In the genomic region with DNA sequence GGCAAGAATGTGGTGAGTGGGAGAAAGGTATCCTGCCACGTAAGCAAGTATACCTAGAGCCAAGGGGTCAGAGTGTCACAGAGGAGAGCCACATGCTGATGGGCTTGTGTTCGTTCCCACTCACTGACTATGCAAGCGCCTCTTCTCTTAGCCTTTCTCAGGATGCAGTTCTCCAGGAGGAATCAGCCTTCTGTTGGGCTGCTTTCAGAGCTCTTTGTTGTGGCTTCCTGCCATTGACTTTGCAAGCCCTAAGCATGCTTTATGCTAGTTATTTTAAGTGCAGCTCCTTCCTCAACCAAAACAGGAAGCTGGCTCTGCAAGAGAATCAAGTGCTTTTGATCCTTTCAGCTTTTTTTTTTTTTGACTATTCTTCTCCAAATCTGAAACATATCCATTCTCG, we compare ENCODE assay signal across 9 cellular contexts.
A peak's percentile ranks its signal among the peaks of the same experiment; 100 is the strongest.
DNase-seq lines count a peak whose midpoint lies in the region; ATAC-seq, FAIRE-seq and TF ChIP-seq lines count a peak whose summit lies in the region.
"Had no signal": no experiment of that assay in that cellular context is flagged by ENCODE, and none has a peak within 500 bp of the region (broad histone marks: within the 10 kb centered on the region; RNA-seq: fewer than 3 reads in every experiment).

No MANE protein-coding gene starts in this region.

- H3K27me3 Mint-ChIP-seq in activated CD8-positive, alpha-beta T cell treated with anti-CD3 and anti-CD28 coated beads for 36 hours: no peaks in the 10 kb centered on the region

- no peak for FAIRE-seq in HepG2 (lab: Jason Lieb, UNC)

- no peak overlapping the region for H3K4me3 Mint-ChIP-seq in activated CD8-positive, alpha-beta T cell treated with anti-CD3 and anti-CD28 coated beads for 36 hours

- TF ChIP-seq EP300 in HepG2 (IDR thresholded peaks at IDR 0.05; ENCODE audit: low read depth in 2 of 2, low read length in 2 of 2): no peak
- TF ChIP-seq EP300 in HepG2 (CRISPR knock-in tag; IDR thresholded peaks at IDR 0.05; ENCODE audit: borderline replicate concordance): no peak

- H2AFZ ChIP-seq in HepG2 (ENCODE audit: low read length): no peak overlapping the region

- in situ Hi-C loops in HepG2 (cut with HindIII; ENCODE audit: extremely low pct_ligation_motif_present, low pct_unique_long_range_greater_than_20kb): no loop called here

- H3K36me3 ChIP-seq in right lobe of liver (peaks cover 0 to 18% (median 0%) of the 10 kb centered on the region in 4 donors), HepG2 (replicated peaks in 1 of 2; ENCODE audit: control insufficient read depth in 1 of 2, insufficient read depth in 2 of 2, low read length in 2 of 2) (peaks cover 3 to 26% of the 10 kb centered on the region in 2 experiments; a peak in 4 of 5 replicates), thyroid gland (no peaks in the 10 kb centered on the region)

- no peak overlapping the region for H3K9ac ChIP-seq in HepG2 (ENCODE audit: insufficient read depth, low read depth, low read length)

- H4K20me1 ChIP-seq in HepG2 (ENCODE audit: insufficient read depth, low read length): no peaks in the 10 kb centered on the region

- CTCF ChIA-PET in HepG2 (lab: Yijun Ruan, JAX; ENCODE audit: low intra/inter-chr PET ratio, low total read pairs): no interaction called here
- CTCF ChIA-PET in activated CD8-positive, alpha-beta T cell treated with anti-CD3 and anti-CD28 coated beads for 36 hours (lab: Charles Lee): interaction anchor here (1.2 kb wide), 1 partner anchor 43 kb away, joined by 3 read pairs; no protein-coding TSS in a partner anchor

- no peaks in the 10 kb centered on the region for H3K9me3 Mint-ChIP-seq in activated CD8-positive, alpha-beta T cell treated with anti-CD3 and anti-CD28 coated beads for 36 hours

- no peak for TF ChIP-seq RAD21 in HepG2 (CRISPR knock-in tag; IDR thresholded peaks at IDR 0.05)

- POLR2A ChIA-PET in HepG2 (lab: Yijun Ruan, JAX): no interaction called here
- POLR2A ChIA-PET in activated CD8-positive, alpha-beta T cell treated with anti-CD3 and anti-CD28 coated beads for 36 hours (lab: Charles Lee): interaction anchor here (0.6 to 0.7 kb wide), 2 partner anchors 18 to 197 kb away, joined by 3 to 4 read pairs; no protein-coding TSS in a partner anchor

- peak; percentile 62 to 75 (median 74) for ATAC-seq in right lobe of liver
- no peak for ATAC-seq in HepG2
- peak; percentile 61 for ATAC-seq in activated CD8-positive, alpha-beta T cell treated with anti-CD3 and anti-CD28 coated beads for 36 hours
- peak; percentile 67 to 89 for ATAC-seq in left cardiac atrium
- no peak for ATAC-seq in GM21515 (IDR thresholded peaks at IDR 0.05; ENCODE audit: unreplicated experiment)
- no peak for ATAC-seq in GM18520 (IDR thresholded peaks at IDR 0.05; ENCODE audit: unreplicated experiment)

- TF ChIP-seq CTCF in right lobe of liver (IDR thresholded peaks at IDR 0.05) (no peak), HepG2 (CRISPR knock-in tag; IDR thresholded peaks at IDR 0.05) (no peak), thyroid gland (IDR thresholded peaks at IDR 0.05) (no peak)
- TF ChIP-seq CTCF in activated CD8-positive, alpha-beta T cell treated with anti-CD3 and anti-CD28 coated beads for 36 hours (IDR thresholded peaks at IDR 0.05): no peak

- TF ChIP-seq POLR2A in right lobe of liver (IDR thresholded peaks at IDR 0.05): no peak
- no peak for TF ChIP-seq POLR2A in HepG2 (IDR thresholded peaks at IDR 0.05; ENCODE audit: insufficient read depth in 1 of 2, low read depth in 2 of 2, low read length in 2 of 2)
- no peak for TF ChIP-seq POLR2A in thyroid gland (IDR thresholded peaks at IDR 0.05)

- no peak overlapping the region for H3K4me2 ChIP-seq in HepG2 (ENCODE audit: low read depth, low read length)

- intact Hi-C loops in right lobe of liver (cut with DNase I) (no loop called here), HepG2 (cut with micrococcal nuclease; ENCODE audit: unreplicated experiment) (no loop called here), left cardiac atrium (cut with DNase I) (no loop called here), thyroid gland (cut with DNase I) (no loop called here)
- intact Hi-C loops in activated CD8-positive, alpha-beta T cell treated with anti-CD3 and anti-CD28 coated beads for 36 hours (cut with micrococcal nuclease): no loop called here

- WGBS in right lobe of liver (ENCODE audit: insufficient coverage, low coverage, low lambda C conversion rate, missing lambda C conversion rate): 30% methylated on average over 4 of the region's 4 CpGs
- 99% methylated on average over 4 of the region's 4 CpGs for WGBS in HepG2 (ENCODE audit: low lambda C conversion rate)
- WGBS in thyroid gland, 2 donors: 22 to 24% methylated on average over 4 of the region's 4 CpGs

- no peak overlapping the region for H3K4me3 ChIP-seq in right lobe of liver
- no peak overlapping the region for H3K4me3 ChIP-seq in HepG2 (replicated peaks in 1 of 3; ENCODE audit: insufficient read depth in 1 of 3, low read depth in 2 of 3, low read length in 3 of 3)
- no peak overlapping the region for H3K4me3 ChIP-seq in thyroid gland (replicated peaks in 1 of 3)

- H3K9me3 ChIP-seq in right lobe of liver (no peaks in the 10 kb centered on the region), HepG2 (ENCODE audit: low read length) (no peaks in the 10 kb centered on the region), thyroid gland (no peaks in the 10 kb centered on the region)

- no peaks in the 10 kb centered on the region for H3K4me1 ChIP-seq in right lobe of liver
- no peaks in the 10 kb centered on the region for H3K4me1 ChIP-seq in HepG2 (ENCODE audit: insufficient read depth, low read length)
- peaks cover 52 to 58% of the 10 kb centered on the region in 2 donors for H3K4me1 ChIP-seq in thyroid gland

- peaks cover 30% of the 10 kb centered on the region for H3K36me3 Mint-ChIP-seq in activated CD8-positive, alpha-beta T cell treated with anti-CD3 and anti-CD28 coated beads for 36 hours (ENCODE audit: low read depth)

- BruUV-seq in HepG2 (replicated peaks; lab: Mats Ljungman, UMichigan): no TSS peak

- peaks cover 49% of the 10 kb centered on the region for H3K4me1 Mint-ChIP-seq in activated CD8-positive, alpha-beta T cell treated with anti-CD3 and anti-CD28 coated beads for 36 hours (ENCODE audit: low read depth)

- peak overlapping the region; percentile 76 for H3K27ac Mint-ChIP-seq in activated CD8-positive, alpha-beta T cell treated with anti-CD3 and anti-CD28 coated beads for 36 hours

- H3K27me3 ChIP-seq in right lobe of liver (no peaks in the 10 kb centered on the region), HepG2 (ENCODE audit: control insufficient read depth in 1 of 2, insufficient read depth in 2 of 2, low read length in 2 of 2) (no peaks in the 10 kb centered on the region), thyroid gland (no peaks in the 10 kb centered on the region)

- H3K79me2 ChIP-seq in HepG2 (ENCODE audit: insufficient read depth, low read length): no peaks in the 10 kb centered on the region

- DNase-seq in right lobe of liver (no peak), HepG2 (ENCODE audit: low spot score) (no peak), left cardiac atrium (no peak), thyroid gland (peak; percentile 55 to 62), DMS79 treated with DMSO at 0.1 percent for 48 hours (lab: John Stamatoyannopoulos, UW) (no peak)
- peak; percentile 27 for DNase-seq in activated CD8-positive, alpha-beta T cell treated with anti-CD3 and anti-CD28 coated beads for 36 hours

- H3K27ac ChIP-seq in right lobe of liver: no peak overlapping the region
- no peak overlapping the region for H3K27ac ChIP-seq in HepG2 (ENCODE audit: extremely low read length, insufficient read depth, low read length)
- H3K27ac ChIP-seq in thyroid gland: peak overlapping the region; percentile 31 to 76 (median 61)
- H3K27ac ChIP-seq: VCaP had no signal

TF ChIP-seq in HepG2, 621 proteins besides CTCF, POLR2A, EP300 and RAD21 (continues in another document):
- TF ChIP-seq ZNF615 (CRISPR knock-in tag; IDR thresholded peaks at IDR 0.05; ENCODE audit: borderline replicate concordance) (no peak), TBX2 (CRISPR knock-in tag; IDR thresholded peaks at IDR 0.05; ENCODE audit: borderline replicate concordance) (no peak), ZNF234 (CRISPR knock-in tag; conservative IDR thresholded peaks at IDR 0.05) (no peak), ZNF556 (CRISPR knock-in tag; IDR thresholded peaks at IDR 0.05; ENCODE audit: borderline replicate concordance) (no peak), FLYWCH1 (CRISPR knock-in tag; IDR thresholded peaks at IDR 0.05) (no peak), ZNF251 (CRISPR knock-in tag; IDR thresholded peaks at IDR 0.05) (no peak)
- TF ChIP-seq, protein P1, sequence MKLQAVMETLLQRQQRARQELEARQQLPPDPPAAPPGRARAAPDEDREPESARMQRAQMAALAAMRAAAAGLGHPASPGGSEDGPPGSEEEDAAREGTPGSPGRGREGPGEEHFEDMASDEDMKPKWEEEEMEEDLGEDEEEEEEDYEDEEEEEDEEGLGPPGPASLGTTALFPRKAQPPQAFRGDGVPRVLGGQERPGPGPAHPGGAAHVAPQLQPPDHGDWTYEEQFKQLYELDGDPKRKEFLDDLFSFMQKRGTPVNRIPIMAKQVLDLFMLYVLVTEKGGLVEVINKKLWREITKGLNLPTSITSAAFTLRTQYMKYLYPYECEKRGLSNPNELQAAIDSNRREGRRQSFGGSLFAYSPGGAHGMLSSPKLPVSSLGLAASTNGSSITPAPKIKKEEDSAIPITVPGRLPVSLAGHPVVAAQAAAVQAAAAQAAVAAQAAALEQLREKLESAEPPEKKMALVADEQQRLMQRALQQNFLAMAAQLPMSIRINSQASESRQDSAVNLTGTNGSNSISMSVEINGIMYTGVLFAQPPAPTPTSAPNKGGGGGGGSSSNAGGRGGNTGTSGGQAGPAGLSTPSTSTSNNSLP (IDR thresholded peaks at IDR 0.05; ENCODE audit: low read depth, low read length): no peak

Comparison
In these comparisons a context has a peak if more than half of its experiments do, and no peak if none do; other contexts are left out.
1. ATAC-seq: peak in right lobe of liver (4 of 4), activated CD8-positive, alpha-beta T cell treated with anti-CD3 and anti-CD28 coated beads for 36 hours (single experiment) and left cardiac atrium (2 of 2); none in HepG2 (single experiment), GM21515 (single experiment) and GM18520 (single experiment).
2. DNase-seq: peak in activated CD8-positive, alpha-beta T cell treated with anti-CD3 and anti-CD28 coated beads for 36 hours (single experiment) and thyroid gland (2 of 2); none in right lobe of liver (0 of 3), HepG2 (single experiment), left cardiac atrium (single experiment) and DMS79 treated with DMSO at 0.1 percent for 48 hours (single experiment).
3. H3K27ac ChIP-seq: peak in thyroid gland (3 of 3); none in right lobe of liver (0 of 3) and HepG2 (single experiment).